Comparison of ENCODE assay signal across 8 cellular contexts in genomic region chr9:136808781-136809158, GRCh38. TPM values are rescaled to one million over a fixed set of nuclear protein-coding genes. Genes with fewer than 3 reads are reported as not detected.
DNase-seq lines count a peak whose midpoint lies in the region; TF ChIP-seq lines count a peak whose summit lies in the region.

No MANE protein-coding gene starts in this region.

- 6 to 7% methylated on average over 14 of the region's 14 CpGs for WGBS in ectodermal cell, 2 experiments

- H3K9ac ChIP-seq in OCI-LY1 (ENCODE audit: low read length), result peak overlapping the region; percentile 98

- DNase-seq in GM12864 (ENCODE audit: low read depth) (no peak), GF-D8 (lab: John Stamatoyannopoulos, UW) (no peak), GM19240 (ENCODE audit: insufficient read length, low spot score) (no peak), NCI-H345 treated with DMSO at 0.1 percent for 48 hours (lab: John Stamatoyannopoulos, UW; ENCODE audit: unreplicated experiment) (no peak), NCI-H146 (lab: John Stamatoyannopoulos, UW) (no peak)

- no peaks in the 10 kb centered on the region for H3F3A ChIP-seq in OCI-LY1 (ENCODE audit: insufficient read depth, low read length)

- H3K4me3 Mint-ChIP-seq in nephron, result peak overlapping the region; percentile 82 to 91 (median 89)

- peaks cover 35% of the 10 kb centered on the region for H3K79me2 ChIP-seq in OCI-LY1 (ENCODE audit: insufficient read depth, low read length)

- peak overlapping the region; percentile 59 to 87 (median 60) for H3K27ac Mint-ChIP-seq in nephron

- H3K36me3 ChIP-seq in OCI-LY1 (ENCODE audit: insufficient read depth, low read length) (peaks cover 48% of the 10 kb centered on the region), ectodermal cell (ENCODE audit: control insufficient read depth, insufficient read depth, low read length) (peaks cover 13% of the 10 kb centered on the region)

- peak overlapping the region; percentile 96 for H3K4me3 ChIP-seq in GM12864 (ENCODE audit: low read depth, low read length)
- H3K4me3 ChIP-seq in OCI-LY1 (ENCODE audit: low read depth, low read length, poor library complexity, severe bottlenecking), result peak overlapping the region; percentile 97
- H3K4me3 ChIP-seq in ectodermal cell (ENCODE audit: insufficient read depth, low read depth, low read length), result peak overlapping the region; percentile 93

- H3K9me2 ChIP-seq in OCI-LY1 (ENCODE audit: low read depth, low read length), result no peaks in the 10 kb centered on the region

- H3K9me3 ChIP-seq in OCI-LY1 (ENCODE audit: low read length), result no peaks in the 10 kb centered on the region
- no peaks in the 10 kb centered on the region for H3K9me3 ChIP-seq in ectodermal cell (ENCODE audit: control insufficient read depth, low read length)

- no peaks in the 10 kb centered on the region for H4K20me1 ChIP-seq in OCI-LY1 (ENCODE audit: insufficient read depth, low read length)

- no peaks in the 10 kb centered on the region for H3K9me3 Mint-ChIP-seq in nephron

- TF ChIP-seq CTCF in GM12864 (IDR thresholded peaks at IDR 0.05; ENCODE audit: low read depth, low read length, missing control alignments) (no peak), OCI-LY1 (IDR thresholded peaks at IDR 0.05; ENCODE audit: low read length) (no peak), nephron (IDR thresholded peaks at IDR 0.05; ENCODE audit: unreplicated experiment in 3 of 3) (no peak)

- H2AFZ ChIP-seq in OCI-LY1 (ENCODE audit: low read length), result no peak overlapping the region

- no peaks in the 10 kb centered on the region for H3K27me3 Mint-ChIP-seq in nephron (ENCODE audit: low read depth)

- H3K27ac ChIP-seq in OCI-LY1 (ENCODE audit: low read depth, low read length, poor library complexity, severe bottlenecking) (peak overlapping the region; percentile 39), ectodermal cell (ENCODE audit: insufficient read depth, low read depth, low read length, poor library complexity, severe bottlenecking) (no peak overlapping the region)

- H3K4me2 ChIP-seq in OCI-LY1 (ENCODE audit: low read length), result peak overlapping the region; percentile 96

- peaks cover 27% of the 10 kb centered on the region for H3K36me3 Mint-ChIP-seq in nephron (ENCODE audit: low read depth)

- no peaks in the 10 kb centered on the region for H3K27me3 ChIP-seq in OCI-LY1 (ENCODE audit: insufficient read depth, low read length)
- H3K27me3 ChIP-seq in ectodermal cell (ENCODE audit: control insufficient read depth, insufficient read depth, low read length, poor library complexity, severe bottlenecking), result no peaks in the 10 kb centered on the region

- peaks cover 23% of the 10 kb centered on the region for H3K4me1 Mint-ChIP-seq in nephron

- H3K4me1 ChIP-seq in OCI-LY1 (ENCODE audit: insufficient read depth, low read length, severe bottlenecking), result peaks cover 31% of the 10 kb centered on the region
- peaks cover 15% of the 10 kb centered on the region for H3K4me1 ChIP-seq in ectodermal cell (ENCODE audit: control insufficient read depth, insufficient read depth, low read length)

RNA-seq across cellular contexts. Expression of gene RABL6, which starts 1.0 kb away (rescaled TPM):
- 182 TPM for polyA plus RNA-seq in ectodermal cell (2013, experiment 1 of 4)
- polyA plus RNA-seq in ectodermal cell (2013, experiment 2 of 4), result 177 TPM
- 129 TPM for polyA plus RNA-seq in ectodermal cell (2013, experiment 3 of 4)
- 127 TPM for polyA plus RNA-seq in ectodermal cell (2013, experiment 4 of 4)

RNA-seq across cellular contexts. Expression of gene CCDC183, which starts 12.6 kb away (rescaled TPM):
- 3.1 TPM for polyA plus RNA-seq in ectodermal cell (2013, experiment 1 of 4)
- 5.2 TPM for polyA plus RNA-seq in ectodermal cell (2013, experiment 2 of 4)
- polyA plus RNA-seq in ectodermal cell (2013, experiment 3 of 4), result 5.2 TPM
- polyA plus RNA-seq in ectodermal cell (2013, experiment 4 of 4), result 6.2 TPM

RNA-seq across cellular contexts. Expression of gene TMEM141, which starts 17.6 kb away (rescaled TPM):
- polyA plus RNA-seq in ectodermal cell (2013, experiment 1 of 4), result 31.6 TPM
- polyA plus RNA-seq in ectodermal cell (2013, experiment 2 of 4), result 26.8 TPM
- 27.9 TPM for polyA plus RNA-seq in ectodermal cell (2013, experiment 3 of 4)
- polyA plus RNA-seq in ectodermal cell (2013, experiment 4 of 4), result 29.5 TPM

RNA-seq across cellular contexts. Expression of gene AJM1, which starts 33.5 kb away (rescaled TPM):
- 1.0 TPM for polyA plus RNA-seq in ectodermal cell (2013, experiment 1 of 4)
- 1.1 TPM for polyA plus RNA-seq in ectodermal cell (2013, experiment 2 of 4)
- 1.2 TPM for polyA plus RNA-seq in ectodermal cell (2013, experiment 3 of 4)
- polyA plus RNA-seq in ectodermal cell (2013, experiment 4 of 4), result 1.3 TPM

RNA-seq across cellular contexts. Expression of gene PHPT1, which starts 40.4 kb away (rescaled TPM):
- 180 TPM for polyA plus RNA-seq in ectodermal cell (2013, experiment 1 of 4)
- polyA plus RNA-seq in ectodermal cell (2013, experiment 2 of 4), result 167 TPM
- 171 TPM for polyA plus RNA-seq in ectodermal cell (2013, experiment 3 of 4)
- polyA plus RNA-seq in ectodermal cell (2013, experiment 4 of 4), result 186 TPM
